ENCODE assay signal across 8 cellular contexts in genomic region chr2:209960676-209961630, GRCh38. TPM values are rescaled to one million over a fixed set of nuclear protein-coding genes. Genes with fewer than 3 reads are reported as not detected.
DNase-seq lines count a peak whose midpoint lies in the region; ATAC-seq, FAIRE-seq and TF ChIP-seq lines count a peak whose summit lies in the region.

No MANE protein-coding gene starts in this region.

- H3K4me3 Mint-ChIP-seq in activated CD4-positive, alpha-beta T cell treated with anti-CD3 and anti-CD28 coated beads, Interleukin-2, amount 10 ng/mL, durations not matched to agents 7 days and 5 days, result no peak overlapping the region
- H3K4me3 Mint-ChIP-seq in nephron, result no peak overlapping the region

- peak overlapping the region; percentile 4 for H2AFZ ChIP-seq in fibroblast of lung (ENCODE audit: low read length)

- POLR2A ChIA-PET in activated CD4-positive, alpha-beta T cell treated with anti-CD3 and anti-CD28 coated beads, Interleukin-2, amount 10 ng/mL, durations not matched to agents 7 days and 5 days (lab: Charles Lee), result no interaction called here

- CTCF ChIA-PET in activated CD4-positive, alpha-beta T cell treated with anti-CD3 and anti-CD28 coated beads, Interleukin-2, amount 10 ng/mL, durations not matched to agents 7 days and 5 days (lab: Charles Lee), result interaction anchor here (0.8 to 1.4 kb wide), 2 partner anchors 12 to 238 kb away, joined by 3 read pairs; no protein-coding TSS in a partner anchor

- no peaks in the 10 kb centered on the region for H3K27me3 ChIP-seq in fibroblast of lung (ENCODE audit: control insufficient read depth, insufficient read depth, low read length)

- no peak overlapping the region for H3K4me3 ChIP-seq in fibroblast of lung (replicated peaks in 1 of 4; ENCODE audit: control extremely low read depth in 1 of 4, insufficient read depth in 1 of 4, low read depth in 3 of 4, low read length in 4 of 4)

- TF ChIP-seq CTCF in fibroblast of lung (conservative IDR thresholded peaks at IDR 0.05 in 1 of 2, IDR thresholded peaks at IDR 0.05 in 1 of 2; ENCODE audit: low read depth in 1 of 2, low read length in 2 of 2) (peak; percentile 70), nephron (IDR thresholded peaks at IDR 0.05; ENCODE audit: unreplicated experiment in 3 of 3) (peak; percentile 68 to 73 (median 70))

- FAIRE-seq in GM19239 (lab: Jason Lieb, UNC), result peak; percentile 75

- no peaks in the 10 kb centered on the region for H3K9me3 Mint-ChIP-seq in activated CD4-positive, alpha-beta T cell treated with anti-CD3 and anti-CD28 coated beads, Interleukin-2, amount 10 ng/mL, durations not matched to agents 7 days and 5 days
- H3K9me3 Mint-ChIP-seq in nephron, result no peaks in the 10 kb centered on the region

- H4K20me1 ChIP-seq in fibroblast of lung (ENCODE audit: control insufficient read depth, extremely low read depth, insufficient read depth, low read length), result no peaks in the 10 kb centered on the region

- H3K9me3 ChIP-seq in fibroblast of lung (ENCODE audit: control insufficient read depth, insufficient read depth, low read depth, low read length), result no peaks in the 10 kb centered on the region

- peak; percentile 98 for ATAC-seq in HG03139 (IDR thresholded peaks at IDR 0.05; ENCODE audit: unreplicated experiment)

- H3K36me3 ChIP-seq in fibroblast of lung (ENCODE audit: control insufficient read depth, insufficient read depth, low read length), result no peaks in the 10 kb centered on the region

- H3K9ac ChIP-seq in fibroblast of lung (ENCODE audit: insufficient read depth, low read length), result no peak overlapping the region

- no peak overlapping the region for H3K4me2 ChIP-seq in fibroblast of lung (ENCODE audit: extremely low read depth, insufficient read depth, low read length)

- no peaks in the 10 kb centered on the region for H3K79me2 ChIP-seq in fibroblast of lung (ENCODE audit: control insufficient read depth, insufficient read depth, low read length)

- H3K27ac Mint-ChIP-seq in activated CD4-positive, alpha-beta T cell treated with anti-CD3 and anti-CD28 coated beads, Interleukin-2, amount 10 ng/mL, durations not matched to agents 7 days and 5 days, result no peak overlapping the region
- H3K27ac Mint-ChIP-seq in nephron, result peak overlapping the region; percentile 57 to 74 (median 64)

- H3K27ac ChIP-seq in fibroblast of lung (ENCODE audit: insufficient read depth, low read length), result no peak overlapping the region

- no peaks in the 10 kb centered on the region for H3K4me1 Mint-ChIP-seq in activated CD4-positive, alpha-beta T cell treated with anti-CD3 and anti-CD28 coated beads, Interleukin-2, amount 10 ng/mL, durations not matched to agents 7 days and 5 days
- peaks cover 39% of the 10 kb centered on the region for H3K4me1 Mint-ChIP-seq in nephron

- DNase-seq in COR-L47 (lab: John Stamatoyannopoulos, UW), result peak; percentile 71
- peak; percentile 21 for DNase-seq in GM19239 (ENCODE audit: insufficient read length, low spot score)
- DNase-seq in NCI-H2227 (lab: John Stamatoyannopoulos, UW; ENCODE audit: unreplicated experiment), result peak; percentile 87
- DNase-seq in activated CD4-positive, alpha-beta T cell treated with anti-CD3 and anti-CD28 coated beads, Interleukin-2, amount 10 ng/mL, durations not matched to agents 7 days and 5 days, result peak; percentile 38
- peak; percentile 57 to 61 for DNase-seq in fibroblast of lung (ENCODE audit: low read depth in 2 of 2)
- DNase-seq in NCI-H1930 (lab: John Stamatoyannopoulos, UW), result no peak

- H3K36me3 Mint-ChIP-seq in activated CD4-positive, alpha-beta T cell treated with anti-CD3 and anti-CD28 coated beads, Interleukin-2, amount 10 ng/mL, durations not matched to agents 7 days and 5 days (ENCODE audit: low read depth), result no peaks in the 10 kb centered on the region
- H3K36me3 Mint-ChIP-seq in nephron (ENCODE audit: low read depth), result no peaks in the 10 kb centered on the region

- peaks cover 12% of the 10 kb centered on the region for H3K27me3 Mint-ChIP-seq in activated CD4-positive, alpha-beta T cell treated with anti-CD3 and anti-CD28 coated beads, Interleukin-2, amount 10 ng/mL, durations not matched to agents 7 days and 5 days
- peaks cover 2% of the 10 kb centered on the region for H3K27me3 Mint-ChIP-seq in nephron (ENCODE audit: low read depth)

- H3K4me1 ChIP-seq in fibroblast of lung (ENCODE audit: control insufficient read depth, extremely low read depth, insufficient read depth, low read length), result no peaks in the 10 kb centered on the region

RNA-seq across cellular contexts. Expression of gene RPE, which starts 41.5 kb away (rescaled TPM):
- total RNA-seq in activated CD4-positive, alpha-beta T cell treated with anti-CD3 and anti-CD28 coated beads, Interleukin-2, amount 10 ng/mL, durations not matched to agents 7 days and 5 days, result 10 to 100 TPM; 38.1 to 49.2 TPM
- 69.9 and 81.3 TPM in 2 replicates for total RNA-seq in fibroblast of lung
- 71.2 and 75.1 TPM in 2 replicates for polyA plus RNA-seq in fibroblast of lung
- polyA plus RNA-seq in fibroblast of lung (2012), result 49.8 and 55.4 TPM in 2 replicates
- 66.0 and 69.3 TPM in 2 replicates for polyA minus RNA-seq in fibroblast of lung (ENCODE audit: low replicate concordance)

Comparison
In these comparisons a context has a peak if more than half of its experiments do, and no peak if none do; other contexts are left out.
1. DNase-seq: peak in COR-L47 (single experiment), GM19239 (single experiment), NCI-H2227 (single experiment), activated CD4-positive, alpha-beta T cell treated with anti-CD3 and anti-CD28 coated beads, Interleukin-2, amount 10 ng/mL, durations not matched to agents 7 days and 5 days (single experiment) and fibroblast of lung (2 of 2); none in NCI-H1930 (0 of 2).